ENCODE assay signal across 14 cellular contexts in genomic region chr12:68080577-68080976, GRCh38.
DNase-seq lines count a peak whose midpoint lies in the region; ATAC-seq and TF ChIP-seq lines count a peak whose summit lies in the region.
"Had no signal": no experiment of that assay in that cellular context is flagged by ENCODE, and none has a peak within 500 bp of the region (broad histone marks: within the 10 kb centered on the region; RNA-seq: fewer than 3 reads in every experiment).

No MANE protein-coding gene starts in this region.

- no peak overlapping the region for H3K9ac ChIP-seq in BLaER1 treated with 17β-estradiol and CSF1 and Interleukin-3, amounts not matched to agents 10 nM and 100 nM

- H3K27ac Mint-ChIP-seq in naive thymus-derived CD8-positive, alpha-beta T cell: peak overlapping the region in 5 of 10 donors; percentile 69 to 90 (median 80)
- H3K27ac Mint-ChIP-seq: IgD-negative memory B cell; stimulated activated memory B cell treated with anti-CD40 and anti-IgM and Interleukin-4, amounts not matched to agents 10 μg/mL and 1 μg/mL and 100 μg/mL, for 72 hours had no signal

- peak; percentile 4 for DNase-seq in GM13977 (ENCODE audit: low spot score)
- peak; percentile 3 for DNase-seq in activated naive CD8-positive, alpha-beta T cell treated with anti-CD3 and anti-CD28 coated beads, Interleukin-2, amount 50 U/mL, for 16 hours (ENCODE audit: low read depth, low spot score)
- DNase-seq in naive thymus-derived CD8-positive, alpha-beta T cell: peak in 8 of 10 donors; percentile 11 to 74 (median 42)
- no peak for DNase-seq in NCI-H1048 (lab: John Stamatoyannopoulos, UW)
- DNase-seq in BE2C: no peak
- DNase-seq: DMS79 treated with DMSO at 0.1 percent for 48 hours; kidney; NCI-H1417; stimulated activated CD4-positive, alpha-beta T cell treated with anti-CD3 and anti-CD28 coated beads, Interleukin-15, amount 100 ng/mL, for 24 hours had no signal

- H3K36me3 ChIP-seq in BLaER1 treated with 17β-estradiol and CSF1 and Interleukin-3, amounts not matched to agents 10 nM and 100 nM: peaks cover 0 to 7% (median 0%) of the 10 kb centered on the region in 11 experiments; a peak in 1 of 22 replicates
- no peaks in the 10 kb centered on the region for H3K36me3 ChIP-seq in BE2C

- no peaks in the 10 kb centered on the region for H3K27me3 Mint-ChIP-seq in naive thymus-derived CD8-positive, alpha-beta T cell
- H3K27me3 Mint-ChIP-seq: IgD-negative memory B cell; stimulated activated memory B cell treated with anti-CD40 and anti-IgM and Interleukin-4, amounts not matched to agents 10 μg/mL and 1 μg/mL and 100 μg/mL, for 72 hours had no signal

- no peak for TF ChIP-seq CTCF in GM13977 (IDR thresholded peaks at IDR 0.05; ENCODE audit: extremely low read depth, insufficient read depth, missing control alignments)
- no peak for TF ChIP-seq CTCF in BE2C (IDR thresholded peaks at IDR 0.05; ENCODE audit: low read depth, low read length)

- H3K27me3 ChIP-seq in BLaER1 treated with 17β-estradiol and CSF1 and Interleukin-3, amounts not matched to agents 10 nM and 100 nM: no peaks in the 10 kb centered on the region
- H3K27me3 ChIP-seq in BE2C: no peaks in the 10 kb centered on the region

- no peaks in the 10 kb centered on the region for H4K20me1 ChIP-seq in BLaER1 treated with 17β-estradiol and CSF1 and Interleukin-3, amounts not matched to agents 10 nM and 100 nM

- H3K4me2 ChIP-seq in BLaER1 treated with 17β-estradiol and CSF1 and Interleukin-3, amounts not matched to agents 10 nM and 100 nM: peak overlapping the region in 8 of 11 experiments; percentile 11 to 66 (median 48); a peak in 13 of 22 replicates

- peaks cover 0 to 30% (median 18%) of the 10 kb centered on the region in 9 donors for H3K9me3 Mint-ChIP-seq in naive thymus-derived CD8-positive, alpha-beta T cell

- ATAC-seq in naive thymus-derived CD8-positive, alpha-beta T cell: peak; percentile 70 to 100
- ATAC-seq in GM18907 (IDR thresholded peaks at IDR 0.05; ENCODE audit: unreplicated experiment): no peak
- no peak for ATAC-seq in GM21529 (IDR thresholded peaks at IDR 0.05; ENCODE audit: unreplicated experiment)
- ATAC-seq: stimulated activated memory B cell treated with anti-CD40 and anti-IgM and Interleukin-4, amounts not matched to agents 10 μg/mL and 1 μg/mL and 100 μg/mL, for 72 hours had no signal

- peak overlapping the region in 8 of 10 donors; percentile 31 to 76 (median 48) for H3K4me3 Mint-ChIP-seq in naive thymus-derived CD8-positive, alpha-beta T cell
- H3K4me3 Mint-ChIP-seq: IgD-negative memory B cell; stimulated activated memory B cell treated with anti-CD40 and anti-IgM and Interleukin-4, amounts not matched to agents 10 μg/mL and 1 μg/mL and 100 μg/mL, for 72 hours had no signal

- no peak overlapping the region for H3K4me3 ChIP-seq in BLaER1 treated with 17β-estradiol and CSF1 and Interleukin-3, amounts not matched to agents 10 nM and 100 nM
- H3K4me3 ChIP-seq in BE2C (ENCODE audit: low read depth, low read length): no peak overlapping the region

- in situ Hi-C loops in GM13977 (cut with MboI; ENCODE audit: low pct_unique_long_range_greater_than_20kb, low sequenced_read_pairs, unreplicated experiment): no loop called here

- H3K4me1 Mint-ChIP-seq in naive thymus-derived CD8-positive, alpha-beta T cell: peaks cover 7 to 26% (median 18%) of the 10 kb centered on the region in 4 donors
- H3K4me1 Mint-ChIP-seq: stimulated activated memory B cell treated with anti-CD40 and anti-IgM and Interleukin-4, amounts not matched to agents 10 μg/mL and 1 μg/mL and 100 μg/mL, for 72 hours had no signal

- H3K4me1 ChIP-seq in BLaER1 treated with 17β-estradiol and CSF1 and Interleukin-3, amounts not matched to agents 10 nM and 100 nM: peaks cover 0 to 23% (median 11%) of the 10 kb centered on the region in 10 experiments; a peak in 14 of 20 replicates
- H3K4me1 ChIP-seq in BE2C: no peaks in the 10 kb centered on the region

- H3K27ac ChIP-seq in BLaER1 treated with 17β-estradiol and CSF1 and Interleukin-3, amounts not matched to agents 10 nM and 100 nM: no peak overlapping the region

- peaks cover 40 to 68% (median 46%) of the 10 kb centered on the region in 11 experiments for H3K9me3 ChIP-seq in BLaER1 treated with 17β-estradiol and CSF1 and Interleukin-3, amounts not matched to agents 10 nM and 100 nM (replicated peaks in 1 of 11)
- no peaks in the 10 kb centered on the region for H3K9me3 ChIP-seq in BE2C

- peaks cover 0 to 18% (median 8%) of the 10 kb centered on the region in 3 donors for H3K36me3 Mint-ChIP-seq in naive thymus-derived CD8-positive, alpha-beta T cell

- POLR2A ChIA-PET in naive thymus-derived CD8-positive, alpha-beta T cell (lab: Charles Lee): interaction anchor here (0.7 kb wide), 2 partner anchors 11 to 95 kb away, joined by 3 read pairs; no protein-coding TSS in a partner anchor

Comparison
In these comparisons a context has a peak if more than half of its experiments do, and no peak if none do; other contexts are left out.
1. DNase-seq: peak in GM13977 (single experiment), activated naive CD8-positive, alpha-beta T cell treated with anti-CD3 and anti-CD28 coated beads, Interleukin-2, amount 50 U/mL, for 16 hours (single experiment) and naive thymus-derived CD8-positive, alpha-beta T cell (8 of 10); none in NCI-H1048 (single experiment) and BE2C (single experiment).
2. ATAC-seq: peak in naive thymus-derived CD8-positive, alpha-beta T cell (2 of 2); none in GM18907 (single experiment) and GM21529 (single experiment).